In the genomic region with DNA sequence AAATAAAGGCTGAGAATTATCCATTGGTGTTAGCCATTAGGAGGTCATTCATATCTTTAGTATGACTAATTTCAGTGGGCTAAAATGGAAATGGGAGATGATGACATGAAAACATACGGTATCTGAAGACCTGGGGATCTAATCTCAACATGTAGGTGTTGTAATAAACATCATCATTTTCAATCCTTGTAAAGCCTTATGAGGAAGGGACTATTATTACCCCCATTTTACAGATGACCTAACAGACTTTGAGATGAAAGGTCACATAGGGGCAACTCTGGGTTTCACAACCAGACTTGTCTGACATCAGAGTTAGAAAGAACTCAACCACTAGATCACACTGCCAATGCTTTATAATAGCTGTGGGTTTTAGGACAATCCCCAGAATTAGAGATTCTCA, we compare ENCODE assay signal across 25 cellular contexts.
"Had no signal": no experiment of that assay in that cellular context is flagged by ENCODE, and none has a peak within 500 bp of the region (broad histone marks: within the 10 kb centered on the region; RNA-seq: fewer than 3 reads in every experiment).

No MANE protein-coding gene starts in this region.

- H3K4me3 ChIP-seq: cardiac muscle cell, Peyer's patch, SJCRH30 had no signal

- ATAC-seq: activated CD8-positive, alpha-beta memory T cell treated with anti-CD3 and anti-CD28 coated beads, Interleukin-2, amount 10 ng/mL, durations not matched to agents 7 days and 5 days had no signal

- H3K36me3 ChIP-seq: brain microvascular endothelial cell, cardiac muscle cell, Peyer's patch, SJCRH30, WERI-Rb-1 had no signal

- H3K27ac ChIP-seq: brain microvascular endothelial cell, cardiac muscle cell, Peyer's patch, RWPE1, SJCRH30, WERI-Rb-1 had no signal

- DNase-seq: activated CD4-positive, alpha-beta T cell treated with anti-CD3 and anti-CD28 coated beads for 4 hours; activated CD4-positive, alpha-beta T cell treated with anti-CD3 and anti-CD28 coated beads, Interleukin-2, amount 50 U/mL, for 4 hours; activated CD8-positive, alpha-beta memory T cell treated with anti-CD3 and anti-CD28 coated beads, Interleukin-2, amount 10 ng/mL, durations not matched to agents 7 days and 5 days; activated effector memory CD4-positive, alpha-beta T cell treated with anti-CD3 and anti-CD28 coated beads, Interleukin-2, amount 50 U/mL, for 16 hours; activated naive CD4-positive, alpha-beta T cell treated with Interleukin-2 at 50 U/mL for 16 hours; activated T-cell treated with anti-CD3 and anti-CD28 coated beads, Interleukin-2, amount 50 U/mL, for 24 hours; brain microvascular endothelial cell; Kasumi-1; NCI-H1048; NCI-H146; NCI-H187 treated with DMSO at 0.1 percent for 48 hours; NCI-H2171; NCI-H226; NCI-H526; NCI-H774; Peyer's patch; Right ventricle myocardium superior; SJCRH30; SK-N-SH; T-helper 1 cell; WERI-Rb-1 had no signal

- H3K9me3 ChIP-seq: Peyer's patch, SJCRH30, SK-N-SH had no signal

- H3K9me3 Mint-ChIP-seq: activated T-cell treated with anti-CD3 and anti-CD28 coated beads, Interleukin-2, amount 50 U/mL, for 24 hours; activated T-helper 1 cell treated with anti-CD3 and anti-CD28 coated beads, Interleukin-12 subunit alpha, Interleukin-12 subunit beta, Interleukin-2, Interleukin-4 antibody, amounts not matched to agents 30 ng/mL and 10 ng/mL and 1 ng/mL, durations not matched to agents 14 hours and 24 hours and 36 hours had no signal

- H3K27me3 ChIP-seq: brain microvascular endothelial cell, cardiac muscle cell, Peyer's patch, SJCRH30 had no signal

- H3K36me3 Mint-ChIP-seq: activated CD8-positive, alpha-beta memory T cell treated with anti-CD3 and anti-CD28 coated beads, Interleukin-2, amount 10 ng/mL, durations not matched to agents 7 days and 5 days; activated naive CD8-positive, alpha-beta T cell had no signal

- H3K4me1 ChIP-seq: Peyer's patch had no signal

- H3K4me2 ChIP-seq: SK-N-SH had no signal

- H3K4me3 Mint-ChIP-seq: activated CD8-positive, alpha-beta memory T cell treated with anti-CD3 and anti-CD28 coated beads, Interleukin-2, amount 10 ng/mL, durations not matched to agents 7 days and 5 days; activated naive CD8-positive, alpha-beta T cell; activated T-cell treated with anti-CD3 and anti-CD28 coated beads, Interleukin-2, amount 50 U/mL, for 24 hours; activated T-helper 1 cell treated with anti-CD3 and anti-CD28 coated beads, Interleukin-12 subunit alpha, Interleukin-12 subunit beta, Interleukin-2, Interleukin-4 antibody, amounts not matched to agents 30 ng/mL and 10 ng/mL and 1 ng/mL, durations not matched to agents 14 hours and 24 hours and 36 hours had no signal

- H3K27ac Mint-ChIP-seq: activated CD8-positive, alpha-beta memory T cell treated with anti-CD3 and anti-CD28 coated beads, Interleukin-2, amount 10 ng/mL, durations not matched to agents 7 days and 5 days; activated naive CD8-positive, alpha-beta T cell; activated T-cell treated with anti-CD3 and anti-CD28 coated beads, Interleukin-2, amount 50 U/mL, for 24 hours; activated T-helper 1 cell treated with anti-CD3 and anti-CD28 coated beads, Interleukin-12 subunit alpha, Interleukin-12 subunit beta, Interleukin-2, Interleukin-4 antibody, amounts not matched to agents 30 ng/mL and 10 ng/mL and 1 ng/mL, durations not matched to agents 14 hours and 24 hours and 36 hours had no signal

- H3K27me3 Mint-ChIP-seq: activated CD8-positive, alpha-beta memory T cell treated with anti-CD3 and anti-CD28 coated beads, Interleukin-2, amount 10 ng/mL, durations not matched to agents 7 days and 5 days; activated naive CD8-positive, alpha-beta T cell had no signal
